In genomic region chr16:85495259-85495658, GRCh38 we compare ENCODE assay signal across 25 cellular contexts.
"Had no signal": no experiment of that assay in that cellular context is flagged by ENCODE, and none has a peak within 500 bp of the region (broad histone marks: within the 10 kb centered on the region; RNA-seq: fewer than 3 reads in every experiment).

No MANE protein-coding gene starts in this region.

- H3K4me3 ChIP-seq: coronary artery, gastrocnemius medialis, heart left ventricle, hepatocyte, left lung, neural progenitor cell, prostate gland, right atrium auricular region, sigmoid colon, stomach, thyroid gland, upper lobe of left lung had no signal

- ATAC-seq: effector memory CD8-positive, alpha-beta T cell; gastrocnemius medialis; heart left ventricle; left cardiac atrium; left lung; naive thymus-derived CD4-positive, alpha-beta T cell; stimulated activated effector memory CD8-positive, alpha-beta T cell treated with anti-CD3 and anti-CD28 coated beads, Interleukin-12 subunit alpha, Interleukin-12 subunit beta, amount 100 ng/mL, for 72 hours had no signal

- H3K9ac ChIP-seq: neural progenitor cell had no signal

- H3K9me3 ChIP-seq: gastrocnemius medialis, heart left ventricle, left lung, prostate gland, right atrium auricular region, sigmoid colon, stomach, thyroid gland, upper lobe of left lung had no signal

- H3K9me3 Mint-ChIP-seq: effector memory CD8-positive, alpha-beta T cell; nephron; neural progenitor cell; stimulated activated effector memory CD8-positive, alpha-beta T cell treated with anti-CD3 and anti-CD28 coated beads, Interleukin-12 subunit alpha, Interleukin-12 subunit beta, amount 100 ng/mL, for 72 hours had no signal

- H3K4me3 Mint-ChIP-seq: effector memory CD8-positive, alpha-beta T cell; naive thymus-derived CD4-positive, alpha-beta T cell; nephron; neural progenitor cell; stimulated activated effector memory CD8-positive, alpha-beta T cell treated with anti-CD3 and anti-CD28 coated beads, Interleukin-12 subunit alpha, Interleukin-12 subunit beta, amount 100 ng/mL, for 72 hours had no signal

- DNase-seq: dermis blood vessel endothelial cell; effector memory CD8-positive, alpha-beta T cell; foreskin fibroblast; gastrocnemius medialis; heart left ventricle; left cardiac atrium; left lung; mesenchymal stem cell; midbrain; naive thymus-derived CD4-positive, alpha-beta T cell; nucleus accumbens; sigmoid colon; stimulated activated CD4-positive, alpha-beta T cell treated with anti-CD3 and anti-CD28 coated beads, Interleukin-2, amount 100 ng/mL, for 24 hours; stimulated activated CD4-positive, alpha-beta T cell treated with anti-CD3 and anti-CD28 coated beads, Interleukin-4, amount 100 ng/mL, for 24 hours; stimulated activated naive CD4-positive, alpha-beta T cell treated with Interleukin-2 at 50 U/mL for 16 hours; stomach; thyroid gland; upper lobe of left lung had no signal

- H3K27ac Mint-ChIP-seq: effector memory CD8-positive, alpha-beta T cell; nephron; neural progenitor cell; stimulated activated effector memory CD8-positive, alpha-beta T cell treated with anti-CD3 and anti-CD28 coated beads, Interleukin-12 subunit alpha, Interleukin-12 subunit beta, amount 100 ng/mL, for 72 hours had no signal

- H3K27ac ChIP-seq: coronary artery, gastrocnemius medialis, heart left ventricle, hepatocyte, left lung, neural progenitor cell, prostate gland, right atrium auricular region, sigmoid colon, stomach, thyroid gland, upper lobe of left lung had no signal

- H3K27me3 Mint-ChIP-seq: naive thymus-derived CD4-positive, alpha-beta T cell had no signal

- H3K4me2 ChIP-seq: hepatocyte, neural progenitor cell had no signal

- H3K27me3 ChIP-seq: gastrocnemius medialis, heart left ventricle, hepatocyte, left lung, neural progenitor cell, right atrium auricular region, sigmoid colon, stomach, thyroid gland, upper lobe of left lung had no signal

- H3K36me3 ChIP-seq: gastrocnemius medialis, heart left ventricle, left lung, neural progenitor cell, prostate gland, right atrium auricular region, sigmoid colon, stomach, thyroid gland, upper lobe of left lung had no signal

- H3K4me1 Mint-ChIP-seq: stimulated activated effector memory CD8-positive, alpha-beta T cell treated with anti-CD3 and anti-CD28 coated beads, Interleukin-12 subunit alpha, Interleukin-12 subunit beta, amount 100 ng/mL, for 72 hours had no signal

- H3K36me3 Mint-ChIP-seq: naive thymus-derived CD4-positive, alpha-beta T cell; neural progenitor cell had no signal
